ENCODE assay signal across 8 cellular contexts in the genomic region with DNA sequence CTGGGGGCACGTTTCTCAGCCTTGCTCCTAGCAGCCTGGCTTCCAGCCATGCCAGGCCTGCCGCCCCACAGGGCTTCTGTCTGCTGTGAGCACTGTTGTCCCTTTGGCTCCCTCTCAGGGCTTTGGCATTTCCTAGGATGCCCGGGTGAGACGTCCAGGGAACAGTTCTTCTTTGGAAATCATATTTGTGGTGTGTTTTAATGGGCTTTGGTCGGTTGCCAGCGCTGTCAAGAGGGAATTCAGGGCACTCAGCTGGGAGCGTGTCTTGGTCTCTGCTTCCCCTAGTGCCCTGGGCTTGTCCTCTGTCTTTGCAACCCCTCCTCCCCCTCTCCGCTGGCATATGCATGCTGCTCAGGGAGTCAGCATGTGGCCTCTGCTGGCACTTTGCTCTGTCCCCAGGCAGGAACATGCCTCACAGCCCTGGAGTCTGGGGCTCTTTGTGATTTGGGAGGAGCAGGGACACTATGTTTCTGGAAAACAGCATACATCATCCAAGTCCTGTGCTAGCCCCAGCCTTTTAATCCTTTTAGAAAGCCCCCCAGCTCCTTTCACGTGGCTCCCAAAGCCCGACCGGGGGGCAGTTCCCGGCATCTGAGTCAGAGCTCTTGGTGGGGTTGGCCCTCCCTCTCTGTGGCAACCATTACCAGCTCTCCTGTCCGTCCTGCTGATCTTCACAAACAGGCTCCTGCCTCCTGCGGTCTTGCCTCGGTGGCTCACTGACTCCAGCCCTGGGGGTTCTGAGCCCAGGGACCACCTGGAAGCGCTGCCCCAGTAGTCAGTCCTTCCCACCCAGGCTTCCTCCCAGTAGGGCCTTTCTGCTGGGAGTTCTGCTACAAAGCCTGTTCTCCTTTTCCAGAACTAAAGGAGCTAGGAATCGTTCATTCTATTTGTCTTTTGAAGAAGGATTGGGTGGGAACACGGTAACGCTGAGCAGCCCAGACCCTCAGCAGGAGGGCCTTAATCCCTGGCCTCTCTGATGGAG.
DNase-seq lines count a peak whose midpoint lies in the region; ATAC-seq and TF ChIP-seq lines count a peak whose summit lies in the region.

No MANE protein-coding gene starts in this region.

- H3K9ac ChIP-seq in HUES6 (ENCODE audit: low read length) (peak overlapping the region; percentile 42), subcutaneous abdominal adipose tissue (ENCODE audit: low read length in 5 of 5) (no peak overlapping the region)

- H3K9me3 ChIP-seq in HUES6 (ENCODE audit: control insufficient read depth, insufficient read depth, low read depth, low read length) (no peaks in the 10 kb centered on the region), subcutaneous abdominal adipose tissue (ENCODE audit: control insufficient read depth in 5 of 5, low read length in 5 of 5) (no peaks in the 10 kb centered on the region)

- ATAC-seq in GM19455 (IDR thresholded peaks at IDR 0.05; ENCODE audit: unreplicated experiment), result no peak
- ATAC-seq in GM18858 (IDR thresholded peaks at IDR 0.05; ENCODE audit: unreplicated experiment), result no peak
- ATAC-seq in GM18505 (IDR thresholded peaks at IDR 0.05; ENCODE audit: unreplicated experiment), result no peak

- in situ Hi-C loops in brain microvascular endothelial cell (cut with HindIII; ENCODE audit: low pct_ligation_motif_present, low sequenced_read_pairs), result no loop called here

- H3K27me3 ChIP-seq in HUES6 (ENCODE audit: control insufficient read depth, insufficient read depth, low read length) (no peaks in the 10 kb centered on the region), brain microvascular endothelial cell (replicated peaks) (no peaks in the 10 kb centered on the region), subcutaneous abdominal adipose tissue (ENCODE audit: control insufficient read depth in 5 of 5, insufficient read depth in 4 of 5, low read length in 5 of 5) (no peaks in the 10 kb centered on the region)

- H3K4me1 ChIP-seq in HUES6 (ENCODE audit: control insufficient read depth, insufficient read depth, low read length), result peaks cover 28% of the 10 kb centered on the region
- H3K4me1 ChIP-seq in subcutaneous abdominal adipose tissue (ENCODE audit: control insufficient read depth in 5 of 5, insufficient read depth in 5 of 5, low read length in 5 of 5), result peaks cover 4 to 74% (median 56%) of the 10 kb centered on the region in 5 donors

- DNase-seq in brain microvascular endothelial cell, result no peak
- DNase-seq in iPS-NIHi11 (ENCODE audit: low spot score), result peak; percentile 77
- DNase-seq in stimulated activated CD4-positive, alpha-beta T cell treated with anti-CD3 and anti-CD28 coated beads, Interleukin-2, amount 100 ng/mL, for 24 hours, result no peak

- TF ChIP-seq CTCF in brain microvascular endothelial cell (IDR thresholded peaks at IDR 0.05; ENCODE audit: low read depth, low read length, missing control alignments), result peak; percentile 31

- TF ChIP-seq POLR2A in GM18505 (IDR thresholded peaks at IDR 0.05; ENCODE audit: borderline replicate concordance, extremely low read depth, insufficient read depth, insufficient read length), result no peak

- peak overlapping the region; percentile 66; the same call in 1 of the 2 replicates for H3K27ac ChIP-seq in HUES6 (ENCODE audit: low read depth, low read length)
- peak overlapping the region; percentile 14 for H3K27ac ChIP-seq in brain microvascular endothelial cell
- peak overlapping the region; percentile 62 for H3K27ac ChIP-seq in subcutaneous abdominal adipose tissue (ENCODE audit: low read depth, low read length)

- H3K4me3 ChIP-seq in HUES6 (ENCODE audit: low read depth, low read length), result peak overlapping the region; percentile 18; the same call in 1 of the 2 replicates
- no peak overlapping the region for H3K4me3 ChIP-seq in brain microvascular endothelial cell (ENCODE audit: low read depth, low read length)
- no peak overlapping the region for H3K4me3 ChIP-seq in subcutaneous abdominal adipose tissue (ENCODE audit: low read depth in 1 of 5, low read length in 5 of 5)

- H3K36me3 ChIP-seq in HUES6 (ENCODE audit: control insufficient read depth, insufficient read depth, low read length), result peaks cover 52% of the 10 kb centered on the region
- peaks cover 17% of the 10 kb centered on the region for H3K36me3 ChIP-seq in brain microvascular endothelial cell (replicated peaks)
- H3K36me3 ChIP-seq in subcutaneous abdominal adipose tissue (ENCODE audit: control insufficient read depth in 5 of 5, insufficient read depth in 5 of 5, low read length in 5 of 5), result peaks cover 0 to 80% (median 35%) of the 10 kb centered on the region in 5 donors

Comparison
In these comparisons a context has a peak if more than half of its experiments do, and no peak if none do; other contexts are left out.
1. H3K27ac ChIP-seq: peak in every context shown above with its lines; median percentile 66 in HUES6; 62 in subcutaneous abdominal adipose tissue; 14 in brain microvascular endothelial cell.